Comparison of ENCODE assay signal across 1 cellular context in genomic region chr17:45149669-45150603, GRCh38.
TF ChIP-seq lines count a peak whose summit lies in the region.

No MANE protein-coding gene starts in this region.

TF ChIP-seq in HepG2, 621 proteins besides CTCF, POLR2A, EP300 and RAD21 (continued from another document and continues in another):
- TF ChIP-seq ZNF740 (CRISPR knock-in tag; IDR thresholded peaks at IDR 0.05) (0 out of 2 replicates have a peak, but pooled peaks have one; percentile 14), CCAR2 (optimal IDR thresholded peaks at IDR 0.05; ENCODE audit: low read depth, low read length) (no peak), SMAD9 (CRISPR knock-in tag; IDR thresholded peaks at IDR 0.05) (no peak), NFATC3 (CRISPR knock-in tag; IDR thresholded peaks at IDR 0.05) (no peak), MTF2 (CRISPR knock-in tag; IDR thresholded peaks at IDR 0.05; ENCODE audit: borderline replicate concordance) (no peak), MED8 (CRISPR knock-in tag; IDR thresholded peaks at IDR 0.05; ENCODE audit: insufficient replicate concordance) (no peak), ZNF703 (CRISPR knock-in tag; IDR thresholded peaks at IDR 0.05; ENCODE audit: borderline replicate concordance) (no peak), ZNF414 (CRISPR knock-in tag; IDR thresholded peaks at IDR 0.05) (0 out of 2 replicates have a peak, but pooled peaks have one; percentile 34), ZNF18 (CRISPR knock-in tag; IDR thresholded peaks at IDR 0.05; ENCODE audit: insufficient replicate concordance) (no peak), STAG1 (CRISPR knock-in tag; IDR thresholded peaks at IDR 0.05) (peak; percentile 9; the same call in 1 of the 2 replicates), KDM6A (CRISPR knock-in tag; IDR thresholded peaks at IDR 0.05; ENCODE audit: low read depth) (no peak), ZBTB42 (CRISPR knock-in tag; IDR thresholded peaks at IDR 0.05) (no peak), SCMH1 (CRISPR knock-in tag; IDR thresholded peaks at IDR 0.05; ENCODE audit: borderline replicate concordance) (no peak), GTF2F1 (IDR thresholded peaks at IDR 0.05; ENCODE audit: low read length) (no peak), TRIM22 (IDR thresholded peaks at IDR 0.05) (no peak), POLR2AphosphoS2 (IDR thresholded peaks at IDR 0.05; ENCODE audit: low read depth, low read length) (no peak), REL (CRISPR knock-in tag; conservative IDR thresholded peaks at IDR 0.05) (0 out of 2 replicates have a peak, but pooled peaks have one; percentile 46), FOXC1 (CRISPR knock-in tag; IDR thresholded peaks at IDR 0.05; ENCODE audit: borderline replicate concordance) (peak; percentile 30; the same call in 1 of the 2 replicates), ZNF142 (CRISPR knock-in tag; IDR thresholded peaks at IDR 0.05) (no peak), ZFP91 (CRISPR knock-in tag; IDR thresholded peaks at IDR 0.05; ENCODE audit: borderline replicate concordance) (peak; percentile 65; the same call in 1 of the 2 replicates), HNF4A (CRISPR knock-in tag; IDR thresholded peaks at IDR 0.05) (0 out of 2 replicates have a peak, but pooled peaks have one; percentile 5), E2F2 (CRISPR knock-in tag; IDR thresholded peaks at IDR 0.05; ENCODE audit: borderline replicate concordance) (peak; percentile 88; the same call in 1 of the 2 replicates), NR2F2 (IDR thresholded peaks at IDR 0.05; ENCODE audit: borderline replicate concordance, low read depth) (no peak), ZBTB46 (CRISPR knock-in tag; IDR thresholded peaks at IDR 0.05; ENCODE audit: borderline replicate concordance) (no peak), TEF (CRISPR knock-in tag; IDR thresholded peaks at IDR 0.05) (no peak), ZNF800 (CRISPR knock-in tag; IDR thresholded peaks at IDR 0.05) (peak; percentile 91), HOMEZ (CRISPR knock-in tag; IDR thresholded peaks at IDR 0.05; ENCODE audit: low read depth) (no peak), ZNF367 (CRISPR knock-in tag; IDR thresholded peaks at IDR 0.05; ENCODE audit: borderline replicate concordance) (no peak; the same call in 1 of the 2 replicates), KLF13 (CRISPR knock-in tag; IDR thresholded peaks at IDR 0.05) (no peak), RNF219 (CRISPR knock-in tag; IDR thresholded peaks at IDR 0.05) (no peak), ZNF460 (CRISPR knock-in tag; IDR thresholded peaks at IDR 0.05; ENCODE audit: borderline replicate concordance) (no peak), NCOA2 (CRISPR knock-in tag; IDR thresholded peaks at IDR 0.05) (no peak), MBNL3 (CRISPR knock-in tag; conservative IDR thresholded peaks at IDR 0.05) (no peak), STAT5B (CRISPR knock-in tag; IDR thresholded peaks at IDR 0.05) (no peak)
